ENCODE assay signal across 18 cellular contexts in the genomic region with DNA sequence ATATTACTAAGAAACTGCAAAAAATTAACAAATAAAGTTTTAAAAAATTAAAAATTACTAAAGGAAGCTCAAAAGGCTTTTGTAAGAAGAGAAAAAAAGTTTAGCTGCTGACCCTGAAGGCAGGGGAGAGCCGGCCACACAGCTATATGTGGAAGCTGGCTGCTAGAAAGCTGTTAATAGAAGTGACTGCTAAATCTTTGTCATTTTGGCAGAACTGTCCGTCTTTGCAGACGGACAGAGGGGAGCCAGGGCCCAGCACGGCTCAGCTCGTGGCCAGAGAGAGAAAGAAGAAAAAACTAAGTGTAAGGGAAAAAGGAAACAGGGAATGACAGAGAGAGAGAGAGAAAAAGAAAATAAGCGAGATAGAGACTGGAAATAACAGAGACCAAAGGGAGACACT. TPM values are rescaled to one million over a fixed set of nuclear protein-coding genes. Genes with fewer than 3 reads are reported as not detected.
DNase-seq lines count a peak whose midpoint lies in the region; ATAC-seq and TF ChIP-seq lines count a peak whose summit lies in the region.
"Had no signal": no experiment of that assay in that cellular context is flagged by ENCODE, and none has a peak within 500 bp of the region (broad histone marks: within the 10 kb centered on the region; RNA-seq: fewer than 3 reads in every experiment).

No MANE protein-coding gene starts in this region.

- DNase-seq in Right ventricle myocardium inferior (ENCODE audit: missing footprints) (no peak), cardiac septum (ENCODE audit: low spot score) (no peak), heart right ventricle (no peak), nephron progenitor cell (no peak), GDM1 (lab: John Stamatoyannopoulos, UW) (no peak), Ammon's horn (ENCODE audit: low spot score) (no peak), NCI-H526 treated with DMSO at 0.1 percent for 48 hours (lab: John Stamatoyannopoulos, UW) (no peak)
- DNase-seq: AML-193; Calu3; CD4-positive, CD25-positive, alpha-beta regulatory T cell; DMS 273 treated with DMSO at 0.1 percent for 48 hours; GOT3; IMR-90 had no signal

- H3K4me1 ChIP-seq in heart right ventricle, result peaks cover 0 to 15% (median 0%) of the 10 kb centered on the region in 9 donors
- H3K4me1 ChIP-seq: HAP-1 had no signal

- no peaks in the 10 kb centered on the region for H3K9me3 ChIP-seq in heart right ventricle
- H3K9me3 ChIP-seq: BLaER1 treated with 17β-estradiol and CSF1 and Interleukin-3, amounts not matched to agents 10 nM and 100 nM; HAP-1 had no signal

- peak overlapping the region in 4 of 10 donors; percentile 5 to 15 (median 14) for H3K27ac ChIP-seq in heart right ventricle
- H3K27ac ChIP-seq: 22Rv1; BLaER1 treated with 17β-estradiol and CSF1 and Interleukin-3, amounts not matched to agents 10 nM and 100 nM had no signal

- H3K4me1 Mint-ChIP-seq in nephron progenitor cell, result peaks cover 52% of the 10 kb centered on the region
- H3K4me1 Mint-ChIP-seq: CD4-positive, CD25-positive, alpha-beta regulatory T cell had no signal

- ATAC-seq in Right ventricle myocardium inferior, result peak; percentile 67
- peak in 7 of 8 donors; percentile 42 to 90 (median 57) for ATAC-seq in heart right ventricle

- peak overlapping the region; percentile 9 for H3K4me3 Mint-ChIP-seq in nephron progenitor cell
- H3K4me3 Mint-ChIP-seq: CD4-positive, CD25-positive, alpha-beta regulatory T cell had no signal

- TF ChIP-seq CTCF in heart right ventricle (IDR thresholded peaks at IDR 0.05) (no peak), nephron progenitor cell (IDR thresholded peaks at IDR 0.05) (no peak)

- H3K36me3 Mint-ChIP-seq in nephron progenitor cell (ENCODE audit: low read depth), result no peaks in the 10 kb centered on the region
- H3K36me3 Mint-ChIP-seq: CD4-positive, CD25-positive, alpha-beta regulatory T cell had no signal

- H3K9me3 Mint-ChIP-seq in nephron progenitor cell, result no peaks in the 10 kb centered on the region

- intact Hi-C loops in Right ventricle myocardium inferior (cut with DNase I), result no loop called here
- intact Hi-C loops in cardiac septum (cut with DNase I), result no loop called here
- intact Hi-C loops in heart right ventricle (cut with DNase I), result no loop called here

- H3K27me3 Mint-ChIP-seq in nephron progenitor cell (ENCODE audit: low read depth, poor library complexity), result peaks cover 5% of the 10 kb centered on the region

- peak overlapping the region; percentile 1 for H3K27ac Mint-ChIP-seq in nephron progenitor cell
- H3K27ac Mint-ChIP-seq: CD4-positive, CD25-positive, alpha-beta regulatory T cell had no signal

- H3K4me3 ChIP-seq in heart right ventricle, result no peak overlapping the region
- H3K4me3 ChIP-seq: BLaER1 treated with 17β-estradiol and CSF1 and Interleukin-3, amounts not matched to agents 10 nM and 100 nM; HAP-1 had no signal

- H3K36me3 ChIP-seq in heart right ventricle, result no peaks in the 10 kb centered on the region
- H3K36me3 ChIP-seq: BLaER1 treated with 17β-estradiol and CSF1 and Interleukin-3, amounts not matched to agents 10 nM and 100 nM; HAP-1 had no signal

- 35 to 41% methylated on average over 6 of the region's 6 CpGs for WGBS in heart right ventricle, 2 donors

- H3K27me3 ChIP-seq in heart right ventricle, result peaks cover 0 to 10% (median 2%) of the 10 kb centered on the region in 7 donors
- H3K27me3 ChIP-seq: BLaER1 treated with 17β-estradiol and CSF1 and Interleukin-3, amounts not matched to agents 10 nM and 100 nM had no signal

RNA-seq across cellular contexts. Expression of a gene that starts 27.9 kb away (rescaled TPM):
- total RNA-seq in Right ventricle myocardium inferior (not detected), cardiac septum (not detected), heart right ventricle (under 1 TPM in 2 of 10 donors, not detected in 8; 0.12 to 0.94 TPM)
- polyA plus RNA-seq in heart right ventricle, result under 1 TPM in 1 of 2 donors, not detected in 1; 0.07 TPM
- total RNA-seq: Calu3; CD4-positive, CD25-positive, alpha-beta regulatory T cell; Daoy; HT-29; IMR-90 had no signal
- polyA plus RNA-seq: CD4-positive, CD25-positive, alpha-beta regulatory T cell; IMR-90 had no signal
